In genomic region chr20:49165611-49166010, GRCh38 we compare ENCODE assay signal across 16 cellular contexts. TPM values are rescaled to one million over a fixed set of nuclear protein-coding genes. Genes with fewer than 3 reads are reported as not detected.
A peak's percentile ranks its signal among the peaks of the same experiment; 100 is the strongest.
DNase-seq lines count a peak whose midpoint lies in the region; ATAC-seq and TF ChIP-seq lines count a peak whose summit lies in the region.
"Had no signal": no experiment of that assay in that cellular context is flagged by ENCODE, and none has a peak within 500 bp of the region (broad histone marks: within the 10 kb centered on the region; RNA-seq: fewer than 3 reads in every experiment).

No MANE protein-coding gene starts in this region.

- no peak overlapping the region for H3K9ac ChIP-seq in Karpas-422 (ENCODE audit: low read length)

- H3K27me3 Mint-ChIP-seq in activated naive CD4-positive, alpha-beta T cell treated with anti-CD3 and anti-CD28 coated beads, Interleukin-2, amount 10 ng/mL, durations not matched to agents 7 days and 5 days: no peaks in the 10 kb centered on the region
- no peaks in the 10 kb centered on the region for H3K27me3 Mint-ChIP-seq in activated naive CD8-positive, alpha-beta T cell treated with anti-CD3 and anti-CD28 coated beads for 36 hours

- H3K4me3 ChIP-seq in thyroid gland (replicated peaks in 1 of 3) (no peak overlapping the region), Karpas-422 (ENCODE audit: low read length) (no peak overlapping the region)
- H3K4me3 ChIP-seq: esophagus squamous epithelium, heart left ventricle, stomach had no signal

- ATAC-seq in HG02798 (IDR thresholded peaks at IDR 0.05; ENCODE audit: poor library complexity, unreplicated experiment): peak; percentile 60
- no peak for ATAC-seq in HG03432 (IDR thresholded peaks at IDR 0.05; ENCODE audit: unreplicated experiment)
- ATAC-seq: heart left ventricle had no signal

- H3K9me3 ChIP-seq in thyroid gland (no peaks in the 10 kb centered on the region), Karpas-422 (ENCODE audit: low read length) (no peaks in the 10 kb centered on the region)
- H3K9me3 ChIP-seq: esophagus squamous epithelium, heart left ventricle, stomach had no signal

- H2AFZ ChIP-seq in Karpas-422 (ENCODE audit: low read length): no peak overlapping the region

- peaks cover 53% of the 10 kb centered on the region for H3K4me1 Mint-ChIP-seq in activated naive CD4-positive, alpha-beta T cell treated with anti-CD3 and anti-CD28 coated beads, Interleukin-2, amount 10 ng/mL, durations not matched to agents 7 days and 5 days
- H3K4me1 Mint-ChIP-seq in activated naive CD8-positive, alpha-beta T cell treated with anti-CD3 and anti-CD28 coated beads for 36 hours: peaks cover 68% of the 10 kb centered on the region

- no peaks in the 10 kb centered on the region for H3K9me3 Mint-ChIP-seq in activated naive CD4-positive, alpha-beta T cell treated with anti-CD3 and anti-CD28 coated beads, Interleukin-2, amount 10 ng/mL, durations not matched to agents 7 days and 5 days
- H3K9me3 Mint-ChIP-seq in activated naive CD8-positive, alpha-beta T cell treated with anti-CD3 and anti-CD28 coated beads for 36 hours: no peaks in the 10 kb centered on the region

- TF ChIP-seq POLR2A in thyroid gland (IDR thresholded peaks at IDR 0.05): no peak

- no peaks in the 10 kb centered on the region for H4K20me1 ChIP-seq in Karpas-422 (ENCODE audit: insufficient read depth, low read depth, low read length)

- TF ChIP-seq CTCF in thyroid gland (IDR thresholded peaks at IDR 0.05): no peak

- H3K27ac Mint-ChIP-seq in activated naive CD4-positive, alpha-beta T cell treated with anti-CD3 and anti-CD28 coated beads, Interleukin-2, amount 10 ng/mL, durations not matched to agents 7 days and 5 days: peak overlapping the region; percentile 61
- peak overlapping the region; percentile 85 for H3K27ac Mint-ChIP-seq in activated naive CD8-positive, alpha-beta T cell treated with anti-CD3 and anti-CD28 coated beads for 36 hours

- no peak for DNase-seq in activated naive CD4-positive, alpha-beta T cell treated with anti-CD3 and anti-CD28 coated beads, Interleukin-2, amount 10 ng/mL, durations not matched to agents 7 days and 5 days
- DNase-seq in activated naive CD4-positive, alpha-beta T cell (lab: John Stamatoyannopoulos, UW): no peak
- DNase-seq in activated naive CD8-positive, alpha-beta T cell treated with anti-CD3 and anti-CD28 coated beads for 36 hours: no peak
- no peak for DNase-seq in thyroid gland
- no peak for DNase-seq in DMS79 treated with DMSO at 0.1 percent for 48 hours (lab: John Stamatoyannopoulos, UW)
- no peak for DNase-seq in Karpas-422
- DNase-seq: dermis blood vessel endothelial cell, DMS 273 treated with DMSO at 0.1 percent for 48 hours, esophagus squamous epithelium, heart left ventricle, midbrain, NCI-H748 treated with DMSO at 0.1 percent for 48 hours, occipital lobe, stomach had no signal

- intact Hi-C loops in thyroid gland (cut with DNase I): no loop called here

- CTCF ChIA-PET in activated naive CD4-positive, alpha-beta T cell treated with anti-CD3 and anti-CD28 coated beads, Interleukin-2, amount 10 ng/mL, durations not matched to agents 7 days and 5 days (lab: Charles Lee): interaction anchor here (0.9 to 4.6 kb wide), 5 partner anchors 9 to 54 kb away, joined by 3 to 25 read pairs (median 3); partner anchors contain the start of gene DDX27

- peaks cover 87% of the 10 kb centered on the region for H3K79me2 ChIP-seq in Karpas-422 (ENCODE audit: low read length)

- H3K27ac ChIP-seq in thyroid gland: peak overlapping the region; percentile 33 to 51 (median 45)
- H3K27ac ChIP-seq in Karpas-422 (ENCODE audit: low read length): no peak overlapping the region
- H3K27ac ChIP-seq: esophagus squamous epithelium, heart left ventricle had no signal

- H3K27me3 ChIP-seq in thyroid gland: no peaks in the 10 kb centered on the region
- H3K27me3 ChIP-seq in Karpas-422 (ENCODE audit: low read length): no peaks in the 10 kb centered on the region
- H3K27me3 ChIP-seq: esophagus squamous epithelium, heart left ventricle, stomach had no signal

- 87 to 92% methylated on average over 5 of the region's 5 CpGs for WGBS in thyroid gland, 2 donors

- no peak overlapping the region for H3K4me3 Mint-ChIP-seq in activated naive CD4-positive, alpha-beta T cell treated with anti-CD3 and anti-CD28 coated beads, Interleukin-2, amount 10 ng/mL, durations not matched to agents 7 days and 5 days
- H3K4me3 Mint-ChIP-seq in activated naive CD8-positive, alpha-beta T cell treated with anti-CD3 and anti-CD28 coated beads for 36 hours: peak overlapping the region; percentile 57

- H3K4me1 ChIP-seq in thyroid gland (peaks cover 58 to 69% of the 10 kb centered on the region in 2 donors), Karpas-422 (ENCODE audit: low read length) (peaks cover 30% of the 10 kb centered on the region)

- H3K4me2 ChIP-seq in Karpas-422 (ENCODE audit: low read depth, low read length, poor library complexity, severe bottlenecking): no peak overlapping the region

- H3K36me3 Mint-ChIP-seq in activated naive CD4-positive, alpha-beta T cell treated with anti-CD3 and anti-CD28 coated beads, Interleukin-2, amount 10 ng/mL, durations not matched to agents 7 days and 5 days: peaks cover 29% of the 10 kb centered on the region
- peaks cover 41% of the 10 kb centered on the region for H3K36me3 Mint-ChIP-seq in activated naive CD8-positive, alpha-beta T cell treated with anti-CD3 and anti-CD28 coated beads for 36 hours

- H3K36me3 ChIP-seq in thyroid gland (peaks cover 0 to 4% of the 10 kb centered on the region in 2 donors), Karpas-422 (ENCODE audit: insufficient read depth, low read length) (peaks cover 20% of the 10 kb centered on the region)

- H3K9me2 ChIP-seq in Karpas-422 (replicated peaks; ENCODE audit: insufficient read depth, low read length): no peaks in the 10 kb centered on the region

RNA-seq across cellular contexts. Expression of gene STAU1, which starts 22.5 kb away (rescaled TPM):
- total RNA-seq in activated naive CD8-positive, alpha-beta T cell treated with anti-CD3 and anti-CD28 coated beads for 36 hours: 10 to 100 TPM; 72.6 TPM
- total RNA-seq in thyroid gland: 100 to 1,000 TPM; 154 to 231 (median 167) TPM
- 30.6 and 34.0 TPM in 2 replicates for total RNA-seq in Karpas-422 (2014; rRNA removed; shearing (Covaris generic); ENCODE audit: low replicate concordance)

RNA-seq across cellular contexts. Expression of gene DDX27, which starts 53.6 kb away (rescaled TPM):
- 10 to 100 TPM; 65.4 to 67.6 TPM for total RNA-seq in activated naive CD8-positive, alpha-beta T cell treated with anti-CD3 and anti-CD28 coated beads for 36 hours
- total RNA-seq in thyroid gland: 10 to 100 TPM; 30.4 to 45.8 (median 38.2) TPM
- total RNA-seq in Karpas-422 (2014; rRNA removed; shearing (Covaris generic); ENCODE audit: low replicate concordance): 34.5 and 43.7 TPM in 2 replicates
